In genomic region chr9:33687779-33688178, GRCh38 we compare ENCODE assay signal across 10 cellular contexts.
DNase-seq lines count a peak whose midpoint lies in the region; ATAC-seq lines count a peak whose summit lies in the region.
"Had no signal": no experiment of that assay in that cellular context is flagged by ENCODE, and none has a peak within 500 bp of the region (broad histone marks: within the 10 kb centered on the region; RNA-seq: fewer than 3 reads in every experiment).

No MANE protein-coding gene starts in this region.

- H3K27ac Mint-ChIP-seq in natural killer cell treated with Interleukin-12 subunit alpha and Interleukin-12 subunit beta and Interleukin-15 and Interleukin-18, amount 100 ng/mL, for 72 hours, result peak overlapping the region in 1 of 2 donors; percentile 5

- peak; percentile 39 for DNase-seq in NCI-H2196 (lab: John Stamatoyannopoulos, UW; ENCODE audit: unreplicated experiment)
- DNase-seq in NCI-H2196 treated with DMSO at 0.1 percent for 48 hours (lab: John Stamatoyannopoulos, UW; ENCODE audit: unreplicated experiment), result no peak
- DNase-seq in NCI-H2107 (lab: John Stamatoyannopoulos, UW), result peak; percentile 26
- peak; percentile 35 for DNase-seq in SKM-1 treated with dmso at 0.1 percent for 144 hours (lab: John Stamatoyannopoulos, UW; ENCODE audit: unreplicated experiment)
- no peak for DNase-seq in natural killer cell treated with Interleukin-12 subunit alpha and Interleukin-12 subunit beta and Interleukin-15 and Interleukin-18, amount 100 ng/mL, for 72 hours (ENCODE audit: low spot score)
- DNase-seq in NCI-H1436 treated with DMSO at 0.1 percent for 48 hours (lab: John Stamatoyannopoulos, UW), result no peak
- DNase-seq: mesendoderm; stimulated activated CD4-positive, alpha-beta T cell treated with anti-CD3 and anti-CD28 coated beads, Interleukin-4, amount 100 ng/mL, for 4 hours had no signal

- peaks cover 24 to 37% of the 10 kb centered on the region in 2 donors for H3K27me3 Mint-ChIP-seq in natural killer cell treated with Interleukin-12 subunit alpha and Interleukin-12 subunit beta and Interleukin-15 and Interleukin-18, amount 100 ng/mL, for 72 hours

- H3K4me3 Mint-ChIP-seq in natural killer cell treated with Interleukin-12 subunit alpha and Interleukin-12 subunit beta and Interleukin-15 and Interleukin-18, amount 100 ng/mL, for 72 hours, result peak overlapping the region; percentile 13

- H3K36me3 Mint-ChIP-seq in natural killer cell treated with Interleukin-12 subunit alpha and Interleukin-12 subunit beta and Interleukin-15 and Interleukin-18, amount 100 ng/mL, for 72 hours, result no peaks in the 10 kb centered on the region

- peaks cover 0 to 4% of the 10 kb centered on the region in 2 donors for H3K4me1 Mint-ChIP-seq in natural killer cell treated with Interleukin-12 subunit alpha and Interleukin-12 subunit beta and Interleukin-15 and Interleukin-18, amount 100 ng/mL, for 72 hours (ENCODE audit: low read depth in 2 of 2)

- no peaks in the 10 kb centered on the region for H3K9me3 Mint-ChIP-seq in natural killer cell treated with Interleukin-12 subunit alpha and Interleukin-12 subunit beta and Interleukin-15 and Interleukin-18, amount 100 ng/mL, for 72 hours

- no peak for ATAC-seq in natural killer cell treated with Interleukin-12 subunit alpha and Interleukin-12 subunit beta and Interleukin-15 and Interleukin-18, amount 100 ng/mL, for 72 hours
- ATAC-seq in GM19035 (IDR thresholded peaks at IDR 0.05; ENCODE audit: unreplicated experiment), result no peak
- no peak for ATAC-seq in GM21529 (IDR thresholded peaks at IDR 0.05; ENCODE audit: unreplicated experiment)

Comparison
In these comparisons a context has a peak if more than half of its experiments do, and no peak if none do; other contexts are left out.
1. DNase-seq: peak in NCI-H2196 (single experiment), NCI-H2107 (single experiment) and SKM-1 treated with dmso at 0.1 percent for 144 hours (single experiment); none in NCI-H2196 treated with DMSO at 0.1 percent for 48 hours (single experiment), natural killer cell treated with Interleukin-12 subunit alpha and Interleukin-12 subunit beta and Interleukin-15 and Interleukin-18, amount 100 ng/mL, for 72 hours (single experiment) and NCI-H1436 treated with DMSO at 0.1 percent for 48 hours (single experiment).